In the genomic region with DNA sequence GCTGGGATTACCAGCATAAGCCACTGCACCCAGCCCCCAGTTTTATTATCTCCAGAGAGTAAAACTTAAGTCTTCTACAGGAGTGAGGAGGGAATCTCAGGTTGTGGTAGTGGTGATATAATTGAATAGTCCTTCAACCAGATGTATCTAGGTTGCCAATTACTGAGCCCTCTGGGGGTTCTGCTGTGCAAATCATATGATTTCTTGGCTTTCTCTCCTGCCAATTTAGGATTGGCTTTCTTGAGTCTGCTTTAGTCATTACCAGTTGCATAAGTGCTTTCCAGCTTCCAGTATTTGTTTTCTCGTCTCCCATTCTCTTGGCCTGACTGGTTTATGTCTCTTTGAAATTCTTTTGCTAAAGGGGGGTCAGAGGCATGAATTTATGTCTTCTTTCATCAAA, we compare ENCODE assay signal across 28 cellular contexts.
"Had no signal": no experiment of that assay in that cellular context is flagged by ENCODE, and none has a peak within 500 bp of the region (broad histone marks: within the 10 kb centered on the region; RNA-seq: fewer than 3 reads in every experiment).

No MANE protein-coding gene starts in this region.

- H3K27ac Mint-ChIP-seq: activated CD4-positive, alpha-beta T cell treated with anti-CD3 and anti-CD28 coated beads, Interleukin-2, amount 10 ng/mL, durations not matched to agents 7 days and 5 days; activated CD8-positive, alpha-beta T cell treated with anti-CD3 and anti-CD28 coated beads, Interleukin-2, amount 10 ng/mL, durations not matched to agents 7 days and 5 days; activated naive CD8-positive, alpha-beta T cell treated with anti-CD3 and anti-CD28 coated beads, Interleukin-2, amount 50 U/mL, for 24 hours; activated T-helper 1 cell treated with anti-CD3 and anti-CD28 coated beads, Interleukin-12 subunit alpha, Interleukin-12 subunit beta, Interleukin-2, Interleukin-4 antibody, amounts not matched to agents 30 ng/mL and 10 ng/mL and 1 ng/mL, durations not matched to agents 14 hours and 24 hours and 36 hours; neural progenitor cell; progenitor cell of endocrine pancreas had no signal

- ATAC-seq: activated CD8-positive, alpha-beta T cell treated with anti-CD3 and anti-CD28 coated beads, Interleukin-2, amount 10 ng/mL, durations not matched to agents 7 days and 5 days; activated naive CD8-positive, alpha-beta T cell treated with anti-CD3 and anti-CD28 coated beads, Interleukin-2, amount 50 U/mL, for 24 hours; body of pancreas; effector memory CD8-positive, alpha-beta T cell; gastroesophageal sphincter; left colon; naive thymus-derived CD8-positive, alpha-beta T cell had no signal

- H3K27me3 Mint-ChIP-seq: activated CD4-positive, alpha-beta T cell treated with anti-CD3 and anti-CD28 coated beads, Interleukin-2, amount 10 ng/mL, durations not matched to agents 7 days and 5 days; activated naive CD8-positive, alpha-beta T cell treated with anti-CD3 and anti-CD28 coated beads, Interleukin-2, amount 50 U/mL, for 24 hours; effector memory CD8-positive, alpha-beta T cell; naive thymus-derived CD8-positive, alpha-beta T cell; progenitor cell of endocrine pancreas had no signal

- H3K4me1 ChIP-seq: body of pancreas, gastroesophageal sphincter, neural progenitor cell, spleen, thyroid gland had no signal

- H3K4me1 Mint-ChIP-seq: activated naive CD8-positive, alpha-beta T cell treated with anti-CD3 and anti-CD28 coated beads, Interleukin-2, amount 50 U/mL, for 24 hours; neural progenitor cell had no signal

- H3K4me3 Mint-ChIP-seq: activated CD4-positive, alpha-beta T cell treated with anti-CD3 and anti-CD28 coated beads, Interleukin-2, amount 10 ng/mL, durations not matched to agents 7 days and 5 days; activated CD8-positive, alpha-beta T cell treated with anti-CD3 and anti-CD28 coated beads, Interleukin-2, amount 10 ng/mL, durations not matched to agents 7 days and 5 days; activated naive CD8-positive, alpha-beta T cell treated with anti-CD3 and anti-CD28 coated beads, Interleukin-2, amount 50 U/mL, for 24 hours; activated T-helper 1 cell treated with anti-CD3 and anti-CD28 coated beads, Interleukin-12 subunit alpha, Interleukin-12 subunit beta, Interleukin-2, Interleukin-4 antibody, amounts not matched to agents 30 ng/mL and 10 ng/mL and 1 ng/mL, durations not matched to agents 14 hours and 24 hours and 36 hours; effector memory CD8-positive, alpha-beta T cell; neural progenitor cell had no signal

- DNase-seq: activated CD4-positive, alpha-beta T cell treated with anti-CD3 and anti-CD28 coated beads, Interleukin-2, amount 10 ng/mL, durations not matched to agents 7 days and 5 days; activated CD4-positive, CD25-positive, alpha-beta regulatory T cell treated with anti-CD3 and anti-CD28 coated beads, Interleukin-2, amount 50 U/mL, for 72 hours; activated CD8-positive, alpha-beta T cell treated with anti-CD3 and anti-CD28 coated beads, Interleukin-2, amount 10 ng/mL, durations not matched to agents 7 days and 5 days; activated gamma-delta T cell; activated naive CD4-positive, alpha-beta T cell treated with anti-CD3 and anti-CD28 coated beads, Interleukin-2, amount 50 U/mL, for 16 hours; activated naive CD8-positive, alpha-beta T cell treated with anti-CD3 and anti-CD28 coated beads, Interleukin-2, amount 50 U/mL, for 24 hours; anterior cingulate cortex; body of pancreas; central memory CD4-positive, alpha-beta T cell; dorsolateral prefrontal cortex; effector memory CD8-positive, alpha-beta T cell; esophagus squamous epithelium; heart right ventricle; left colon; naive thymus-derived CD8-positive, alpha-beta T cell; retina; spleen; stimulated activated CD4-positive, alpha-beta T cell treated with anti-CD3 and anti-CD28 coated beads, Interleukin-4, amount 100 ng/mL, for 24 hours; stimulated activated naive CD4-positive, alpha-beta T cell treated with Interleukin-2 at 50 U/mL for 16 hours; substantia nigra; T-helper 1 cell; thyroid gland had no signal

- H3K4me3 ChIP-seq: body of pancreas, dorsolateral prefrontal cortex, esophagus squamous epithelium, gastroesophageal sphincter, heart right ventricle, lung, neural progenitor cell, spleen, thyroid gland had no signal

- H3K27ac ChIP-seq: body of pancreas, dorsolateral prefrontal cortex, esophagus squamous epithelium, gastroesophageal sphincter, heart right ventricle, neural progenitor cell, spleen, thyroid gland, WERI-Rb-1 had no signal

- H3K27me3 ChIP-seq: body of pancreas, dorsolateral prefrontal cortex, esophagus squamous epithelium, gastroesophageal sphincter, heart right ventricle, neural progenitor cell, spleen, thyroid gland had no signal
